In the genomic region with DNA sequence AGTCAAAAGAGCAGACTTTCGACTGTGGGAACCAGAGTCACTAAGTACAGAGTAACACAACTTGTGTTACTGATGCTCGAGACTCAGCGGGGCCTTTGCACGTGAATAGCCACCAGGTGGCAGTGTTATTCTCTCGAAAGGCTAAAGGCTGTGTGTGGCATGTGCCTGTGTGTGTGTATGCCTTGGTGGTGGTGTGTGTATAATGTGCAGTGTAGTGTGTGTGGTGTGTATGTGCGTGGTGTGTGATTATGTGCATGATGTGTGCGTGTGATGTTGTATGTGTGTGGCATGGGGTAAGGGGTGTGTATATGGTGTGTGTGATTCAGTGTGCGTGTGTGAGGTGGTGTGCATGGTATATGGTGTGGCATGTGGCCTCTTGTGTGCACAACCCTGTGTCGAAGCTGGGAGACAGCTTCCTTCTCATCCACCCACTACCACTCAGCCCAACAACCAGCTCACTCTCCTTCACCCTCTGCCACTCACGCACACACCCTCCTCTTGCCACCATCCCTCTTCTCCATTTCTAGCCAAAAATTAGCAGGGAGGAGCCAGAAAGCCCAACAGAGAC, we compare ENCODE assay signal across 8 cellular contexts.
DNase-seq lines count a peak whose midpoint lies in the region; ATAC-seq, FAIRE-seq and TF ChIP-seq lines count a peak whose summit lies in the region.

No MANE protein-coding gene starts in this region.

- DNase-seq in NCI-H226: peak; percentile 31
- peak; percentile 44 for DNase-seq in activated B cell treated with CpG ODN at 0.5 μM for 24 hours
- peak; percentile 89 for DNase-seq in cardiac fibroblast (ENCODE audit: low read depth in 2 of 2)
- DNase-seq in kidney: peak; percentile 89
- peak; percentile 73 to 76 for DNase-seq in stimulated activated CD4-positive, alpha-beta T cell treated with anti-CD3 and anti-CD28 coated beads, Interleukin-2, amount 100 ng/mL, for 24 hours

- H3K9ac ChIP-seq in kidney (ENCODE audit: low read length in 2 of 2): no peak overlapping the region

- CTCF ChIA-PET in activated B cell treated with CpG ODN at 0.5 μM for 24 hours (lab: Charles Lee): interaction anchor here (0.9 to 7.4 kb wide), 11 partner anchors 11 to 288 kb away, joined by 3 to 125 read pairs (median 6); no protein-coding TSS in a partner anchor

- POLR2A ChIA-PET in activated B cell treated with CpG ODN at 0.5 μM for 24 hours (lab: Charles Lee): interaction anchor here (0.9 kb wide), 1 partner anchor 275 kb away, joined by 3 read pairs; no protein-coding TSS in a partner anchor

- H3K27ac Mint-ChIP-seq in activated B cell treated with CpG ODN at 0.5 μM for 24 hours: no peak overlapping the region

- peaks cover 2% of the 10 kb centered on the region for H3K4me1 Mint-ChIP-seq in activated B cell treated with CpG ODN at 0.5 μM for 24 hours

- peaks cover 0 to 9% of the 10 kb centered on the region in 2 donors for H3K4me1 ChIP-seq in kidney (ENCODE audit: control insufficient read depth in 1 of 2, insufficient read depth in 1 of 2, low read depth in 1 of 2, low read length in 2 of 2)

- no peak overlapping the region for H3K27ac ChIP-seq in kidney (ENCODE audit: low read depth in 2 of 2, low read length in 2 of 2)

- intact Hi-C loops in activated B cell treated with CpG ODN at 0.5 μM for 24 hours (cut with micrococcal nuclease): loop anchor here (1.0 to 5.0 kb wide), 6 partner anchors 81 to 621 kb away; partner anchors contain the start of gene ZNF532
- intact Hi-C loops in kidney (cut with DNase I): loop anchor here (5.0 kb wide), 2 partner anchors 276 to 291 kb away; no protein-coding TSS in a partner anchor

- peak; percentile 80 for TF ChIP-seq CTCF in GM12874 (IDR thresholded peaks at IDR 0.05; ENCODE audit: insufficient read depth, low read depth, low read length)
- TF ChIP-seq CTCF in activated B cell treated with CpG ODN at 0.5 μM for 24 hours (IDR thresholded peaks at IDR 0.05): no peak
- TF ChIP-seq CTCF in cardiac fibroblast (IDR thresholded peaks at IDR 0.05; ENCODE audit: low read depth, low read length): peak; percentile 78
- TF ChIP-seq CTCF in kidney (IDR thresholded peaks at IDR 0.05; ENCODE audit: borderline replicate concordance, extremely low read depth, insufficient read depth): peak; percentile 93

- no peak overlapping the region for H3K4me3 Mint-ChIP-seq in activated B cell treated with CpG ODN at 0.5 μM for 24 hours

- H3K27me3 Mint-ChIP-seq in activated B cell treated with CpG ODN at 0.5 μM for 24 hours: no peaks in the 10 kb centered on the region

- H3K36me3 Mint-ChIP-seq in activated B cell treated with CpG ODN at 0.5 μM for 24 hours (ENCODE audit: low read depth): no peaks in the 10 kb centered on the region

- FAIRE-seq in kidney (lab: Jason Lieb, UNC): no peak

- no peaks in the 10 kb centered on the region for H3K9me3 ChIP-seq in kidney (ENCODE audit: control insufficient read depth in 1 of 2, low read length in 2 of 2)

- ATAC-seq in HG03060 (IDR thresholded peaks at IDR 0.05; ENCODE audit: low read depth, unreplicated experiment) (peak; percentile 57), activated B cell treated with CpG ODN at 0.5 μM for 24 hours (ENCODE audit: low read depth) (peak; percentile 94), HG02623 (IDR thresholded peaks at IDR 0.05; ENCODE audit: unreplicated experiment) (no peak)

- no peaks in the 10 kb centered on the region for H3K9me3 Mint-ChIP-seq in activated B cell treated with CpG ODN at 0.5 μM for 24 hours

- no peak overlapping the region for H3K4me3 ChIP-seq in cardiac fibroblast (replicated peaks in 1 of 2; ENCODE audit: low read depth in 2 of 2, low read length in 2 of 2)
- no peak overlapping the region for H3K4me3 ChIP-seq in kidney (ENCODE audit: low read length in 2 of 2)

- H3K36me3 ChIP-seq in kidney (ENCODE audit: control insufficient read depth in 1 of 2, insufficient read depth in 2 of 2, low read length in 2 of 2): no peaks in the 10 kb centered on the region

Comparison
In these comparisons a context has a peak if more than half of its experiments do, and no peak if none do; other contexts are left out.
1. DNase-seq: peak in every context shown above with its lines; median percentile 89 in cardiac fibroblast; 89 in kidney; 74 in stimulated activated CD4-positive, alpha-beta T cell treated with anti-CD3 and anti-CD28 coated beads, Interleukin-2, amount 100 ng/mL, for 24 hours; 44 in activated B cell treated with CpG ODN at 0.5 μM for 24 hours; 31 in NCI-H226.